ENCODE assay signal across 8 cellular contexts in the genomic region with DNA sequence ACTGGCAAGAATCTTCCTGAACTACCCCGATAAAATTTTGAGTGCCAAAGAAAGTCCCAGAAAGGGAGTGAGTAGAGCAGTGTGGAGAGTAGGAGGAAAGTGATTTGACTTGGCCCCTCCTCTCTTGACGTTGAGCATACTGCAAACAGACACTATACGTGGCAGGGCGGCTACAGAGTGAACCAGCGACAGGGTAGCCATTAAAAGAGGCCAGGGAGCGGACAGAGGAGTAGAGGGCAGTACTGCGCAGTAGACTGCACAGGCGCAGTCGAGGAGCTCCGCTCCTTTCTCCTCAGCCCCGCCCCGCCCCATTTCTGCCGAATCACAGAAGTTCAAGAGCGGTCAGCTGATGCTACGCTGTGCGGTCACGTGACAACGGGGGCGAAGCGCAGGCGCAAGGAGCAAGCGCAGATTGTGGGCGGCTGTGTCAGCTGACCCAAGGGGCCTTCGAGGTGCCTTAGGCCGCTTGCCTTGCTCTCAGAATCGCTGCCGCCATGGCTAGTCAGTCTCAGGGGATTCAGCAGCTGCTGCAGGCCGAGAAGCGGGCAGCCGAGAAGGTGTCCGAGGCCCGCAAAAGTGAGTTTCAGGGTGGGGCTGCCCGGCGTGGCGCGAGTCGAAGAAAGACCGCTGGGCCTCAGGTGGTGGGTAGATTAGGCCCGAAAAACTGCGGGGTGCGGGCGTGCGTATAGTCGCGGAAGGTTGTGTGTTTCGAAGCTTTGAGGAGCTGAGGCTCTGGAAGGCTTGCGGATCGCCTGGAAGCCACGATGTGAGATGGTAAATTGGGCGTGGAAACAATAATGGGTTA. TPM values are rescaled to one million over a fixed set of nuclear protein-coding genes. Genes with fewer than 3 reads are reported as not detected.
DNase-seq lines count a peak whose midpoint lies in the region; ATAC-seq, FAIRE-seq and TF ChIP-seq lines count a peak whose summit lies in the region.

A gene with protein sequence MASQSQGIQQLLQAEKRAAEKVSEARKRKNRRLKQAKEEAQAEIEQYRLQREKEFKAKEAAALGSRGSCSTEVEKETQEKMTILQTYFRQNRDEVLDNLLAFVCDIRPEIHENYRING (plus strand): TSS at position 425 of the 805 bp plus-strand sequence. CDS start 70 bp downstream, at position 495.

- H3K27me3 ChIP-seq in pancreas = no peaks in the 10 kb centered on the region
- no peaks in the 10 kb centered on the region for H3K27me3 ChIP-seq in tibial artery

- DNase-seq in GM12865 (ENCODE audit: low read depth) (peak; percentile 99), NCI-H1417 (lab: John Stamatoyannopoulos, UW) (peak; percentile 96 to 99 (median 99)), SW 1271 (lab: John Stamatoyannopoulos, UW) (peak; percentile 99), Right ventricle myocardium superior (peak; percentile 100), pancreas (peak; percentile 98 to 100 (median 100)), tibial artery (peak; percentile 100)
- DNase-seq in activated naive CD8-positive, alpha-beta T cell treated with anti-CD3 and anti-CD28 coated beads, Interleukin-2, amount 50 U/mL, for 16 hours (ENCODE audit: low read depth, low spot score) = peak; percentile 97

- TF ChIP-seq CTCF in GM12865 (IDR thresholded peaks at IDR 0.05; ENCODE audit: insufficient read depth, low read depth, low read length, missing control alignments) (no peak), pancreas (IDR thresholded peaks at IDR 0.05) (no peak), tibial artery (IDR thresholded peaks at IDR 0.05) (no peak)

- H3K36me3 ChIP-seq in pancreas (peaks cover 0 to under 1% (median 0%) of the 10 kb centered on the region in 3 donors), tibial artery (peaks cover 2 to 3% (median 2%) of the 10 kb centered on the region in 3 donors)

- H3K4me1 ChIP-seq in pancreas (peaks cover 11 to 35% (median 14%) of the 10 kb centered on the region in 3 donors), tibial artery (peaks cover 0 to 48% (median 35%) of the 10 kb centered on the region in 4 donors)

- H3K27ac ChIP-seq in pancreas (peak within 1 kb of the TSS; percentile 78 to 85 (median 84)), tibial artery (peak within 1 kb of the TSS; percentile 90 to 92)

- 0 to 1% methylated on average over 50 of the region's 50 CpGs for WGBS in pancreas, 2 donors

- intact Hi-C loops in Right ventricle myocardium superior (cut with DNase I) = no loop called here
- intact Hi-C loops in pancreas (cut with DNase I) = no loop called here
- intact Hi-C loops in tibial artery (cut with DNase I; ENCODE audit: low total_unique reads) = loop anchor here (10.0 kb wide), 1 partner anchor 183 kb away; no protein-coding TSS in a partner anchor

- peak within 1 kb of the TSS; percentile 93 for H3K4me3 ChIP-seq in GM12865 (ENCODE audit: low read depth, low read length)
- peak within 1 kb of the TSS; percentile 72 to 93 (median 80) for H3K4me3 ChIP-seq in pancreas
- H3K4me3 ChIP-seq in tibial artery = peak within 1 kb of the TSS; percentile 88 to 92

- H3K9me3 ChIP-seq in pancreas (no peaks in the 10 kb centered on the region), tibial artery (no peaks in the 10 kb centered on the region)

- ATAC-seq in HG02759 (IDR thresholded peaks at IDR 0.05; ENCODE audit: unreplicated experiment) (peak; percentile 95), Right ventricle myocardium superior (ENCODE audit: poor library complexity) (peak; percentile 98), pancreas (peak; percentile 97 to 99 (median 98))

- peak; percentile 49 for FAIRE-seq in pancreas (lab: Jason Lieb, UNC)

RNA-seq across cellular contexts. Expression of the gene that starts here (rescaled TPM):
- total RNA-seq in Right ventricle myocardium superior (60.2 TPM), pancreas (10 to 100 TPM; 19.7 to 38.3 (median 35.5) TPM)
- 100 to 1,000 TPM in 1 of 2 donors, 10 to 100 TPM in 1; 57.2 to 124 TPM for polyA plus RNA-seq in pancreas

Comparison
In these comparisons a context has a peak if more than half of its experiments do, and no peak if none do; other contexts are left out.
1. Peak in every context shown above with its lines: DNase-seq, ATAC-seq, H3K4me3 ChIP-seq and H3K27ac ChIP-seq.